7 cellular contexts compared by ENCODE assay signal in genomic region chr1:29774355-29774754, GRCh38.
"Had no signal": no experiment of that assay in that cellular context is flagged by ENCODE, and none has a peak within 500 bp of the region (broad histone marks: within the 10 kb centered on the region; RNA-seq: fewer than 3 reads in every experiment).

No MANE protein-coding gene starts in this region.

- H3K9ac ChIP-seq: KMS-11 had no signal

- H3K4me2 ChIP-seq: KMS-11 had no signal

- H3K27ac ChIP-seq: HL-60, KMS-11 had no signal

- DNase-seq: IMR-90, KBM-7, KG1 had no signal

- ATAC-seq: HepG2 had no signal

- FAIRE-seq: HepG2, HTR-8/SVneo had no signal
